In the genomic region with DNA sequence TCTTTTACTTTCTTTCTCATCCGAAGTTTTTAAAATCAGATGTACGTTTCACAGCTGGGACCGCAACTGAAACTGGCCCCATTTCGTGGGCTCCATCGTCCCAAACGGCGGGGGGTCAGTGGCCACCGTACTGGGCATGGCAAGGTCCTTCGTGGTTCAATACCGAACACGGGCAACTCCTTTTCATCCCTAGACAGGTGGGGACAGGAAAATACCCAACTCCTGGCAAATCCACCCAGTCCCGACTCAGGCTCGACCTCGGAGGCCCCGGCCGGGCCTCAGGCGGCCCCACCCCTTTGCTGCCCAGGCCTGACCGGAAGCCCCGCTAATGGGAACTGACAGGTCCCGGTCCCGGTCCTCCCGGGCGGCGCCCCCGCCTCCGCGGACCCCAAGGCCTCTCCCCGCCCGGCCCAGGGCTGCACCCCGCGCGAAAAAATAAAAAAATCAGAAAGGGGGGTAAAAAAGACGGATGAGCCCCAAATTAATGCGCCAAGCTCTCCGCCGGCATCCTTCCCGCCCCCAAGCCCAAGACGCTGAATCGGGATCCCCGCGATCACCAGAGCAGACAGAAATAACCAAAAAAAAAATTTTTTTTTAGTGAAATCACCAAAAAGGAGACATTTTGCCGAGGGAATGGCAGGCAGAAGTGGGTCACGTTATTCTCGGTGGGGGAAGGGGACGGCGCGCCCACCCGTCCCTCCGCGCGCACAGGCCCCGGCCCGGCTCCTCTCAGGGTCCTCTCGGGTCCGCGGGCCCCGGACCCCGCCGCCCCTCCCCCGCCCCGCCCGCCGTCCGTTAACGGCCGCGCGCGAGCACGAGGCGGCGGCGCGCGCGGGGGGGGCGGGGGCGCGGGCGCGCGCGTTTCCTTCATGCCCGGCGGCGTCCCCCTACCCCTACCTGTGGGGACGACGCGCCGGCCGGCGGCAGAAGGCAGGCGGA, we compare ENCODE assay signal across 1 cellular context.
TF ChIP-seq lines count a peak whose summit lies in the region.

No MANE protein-coding gene starts in this region.

TF ChIP-seq in K562, 482 proteins besides CTCF, POLR2A, EP300 and RAD21 (continued from another document):
- TF ChIP-seq, protein P1, sequence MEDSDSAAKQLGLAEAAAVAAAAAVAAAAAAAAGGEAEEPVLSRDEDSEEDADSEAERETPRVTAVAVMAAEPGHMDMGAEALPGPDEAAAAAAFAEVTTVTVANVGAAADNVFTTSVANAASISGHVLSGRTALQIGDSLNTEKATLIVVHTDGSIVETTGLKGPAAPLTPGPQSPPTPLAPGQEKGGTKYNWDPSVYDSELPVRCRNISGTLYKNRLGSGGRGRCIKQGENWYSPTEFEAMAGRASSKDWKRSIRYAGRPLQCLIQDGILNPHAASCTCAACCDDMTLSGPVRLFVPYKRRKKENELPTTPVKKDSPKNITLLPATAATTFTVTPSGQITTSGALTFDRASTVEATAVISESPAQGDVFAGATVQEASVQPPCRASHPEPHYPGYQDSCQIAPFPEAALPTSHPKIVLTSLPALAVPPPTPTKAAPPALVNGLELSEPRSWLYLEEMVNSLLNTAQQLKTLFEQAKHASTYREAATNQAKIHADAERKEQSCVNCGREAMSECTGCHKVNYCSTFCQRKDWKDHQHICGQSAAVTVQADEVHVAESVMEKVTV (CRISPR knock-in tag; IDR thresholded peaks at IDR 0.05): no peak
- TF ChIP-seq ZNF24 (IDR thresholded peaks at IDR 0.05) (no peak), CHD4 (IDR thresholded peaks at IDR 0.05; ENCODE audit: insufficient read depth, insufficient replicate concordance, low read depth, low read length, poor library complexity, severe bottlenecking) (no peak), SP2 (IDR thresholded peaks at IDR 0.05; ENCODE audit: extremely low read depth, low read depth, low read length, poor library complexity, severe bottlenecking) (peak; percentile 5)
